Comparison of ENCODE assay signal across 8 cellular contexts in the genomic region with DNA sequence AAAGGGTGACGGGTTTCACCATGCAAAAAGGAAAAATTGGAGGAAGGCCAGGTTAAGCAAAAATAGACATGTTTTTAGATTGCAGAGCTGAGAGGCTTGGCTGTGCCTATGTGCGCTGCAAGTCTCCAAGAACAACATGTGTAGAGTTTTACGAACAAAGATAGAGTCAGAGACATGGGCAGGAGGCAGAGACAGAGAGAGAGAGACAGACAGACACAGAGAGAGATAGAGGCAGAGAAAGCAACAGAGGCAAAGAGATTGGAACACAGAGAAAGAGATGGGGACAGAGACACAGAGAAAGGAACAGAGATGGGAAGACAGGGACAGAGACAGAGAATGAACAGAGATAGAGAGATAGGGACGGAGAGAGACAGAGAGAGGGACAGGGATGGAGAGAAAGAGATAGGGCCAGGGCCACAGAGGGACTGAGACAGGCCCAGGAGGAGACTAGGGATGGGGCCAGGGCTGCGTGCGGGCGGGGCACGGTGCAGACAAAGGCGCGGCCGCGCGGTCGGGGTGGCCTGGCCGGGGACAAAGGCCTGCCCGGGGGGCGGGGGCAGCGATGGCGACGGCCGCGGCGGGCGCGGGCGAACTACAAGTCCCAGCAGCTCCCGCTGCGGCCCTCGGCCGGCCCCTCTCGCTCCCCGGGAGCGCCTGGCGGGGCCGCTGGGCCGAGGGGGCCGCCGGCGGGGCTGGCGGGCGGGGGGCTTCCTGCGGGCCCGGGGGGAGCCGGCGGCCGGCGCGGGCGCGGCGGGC. TPM values are rescaled to one million over a fixed set of nuclear protein-coding genes. Genes with fewer than 3 reads are reported as not detected.
DNase-seq lines count a peak whose midpoint lies in the region; ATAC-seq and TF ChIP-seq lines count a peak whose summit lies in the region.

A gene (plus strand): TSS at position 633 of the 756 bp plus-strand sequence. CDS start 3,140 bp downstream, outside the sequence.

- H3K4me3 ChIP-seq in gastrocnemius medialis = peak within 1 kb of the TSS; percentile 71 to 82 (median 76)

- H3K36me3 Mint-ChIP-seq in immature natural killer cell = no peaks in the 10 kb centered on the region

- peaks cover 20 to 21% of the 10 kb centered on the region in 2 donors for H3K4me1 Mint-ChIP-seq in immature natural killer cell

- H3K4me3 Mint-ChIP-seq in immature natural killer cell = peak within 1 kb of the TSS; percentile 83 to 99 (median 86)

- intact Hi-C loops in gastrocnemius medialis (cut with DNase I; ENCODE audit: low total_unique reads) = loop anchor here (2.0 kb wide), 1 partner anchor 19 kb away; a partner anchor contains a TSS

- peak; percentile 30 for DNase-seq in DMS153 treated with DMSO at 0.1 percent for 48 hours (lab: John Stamatoyannopoulos, UW; ENCODE audit: unreplicated experiment)
- peak; percentile 98 for DNase-seq in HuH-7.5 (ENCODE audit: low spot score)
- peak; percentile 69 for DNase-seq in cerebellar cortex (ENCODE audit: low spot score)
- peak; percentile 40 to 47 (median 46) for DNase-seq in immature natural killer cell
- DNase-seq in gastrocnemius medialis = peak; percentile 36 to 55
- DNase-seq in NCI-H226 = no peak
- no peak for DNase-seq in NCI-H1048 (lab: John Stamatoyannopoulos, UW)

- peaks cover 9 to 14% of the 10 kb centered on the region in 2 donors for H3K4me1 ChIP-seq in gastrocnemius medialis

- peak within 1 kb of the TSS; percentile 78 to 87 (median 84) for H3K27ac ChIP-seq in gastrocnemius medialis

- no peaks in the 10 kb centered on the region for H3K27me3 ChIP-seq in gastrocnemius medialis

- no peak for TF ChIP-seq POLR2A in gastrocnemius medialis (IDR thresholded peaks at IDR 0.05)

- H3K36me3 ChIP-seq in gastrocnemius medialis = no peaks in the 10 kb centered on the region

- no peak for TF ChIP-seq CTCF in gastrocnemius medialis (IDR thresholded peaks at IDR 0.05 in 4 of 5, conservative IDR thresholded peaks at IDR 0.05 in 1 of 5)

- no peaks in the 10 kb centered on the region for H3K9me3 ChIP-seq in gastrocnemius medialis

- in situ Hi-C loops in gastrocnemius medialis (cut with MboI; ENCODE audit: low sequenced_read_pairs in 4 of 4) = no loop called here

- peaks cover 0 to 13% (median 3%) of the 10 kb centered on the region in 3 donors for H3K27me3 Mint-ChIP-seq in immature natural killer cell (ENCODE audit: low read depth in 3 of 3)

- H3K9me3 Mint-ChIP-seq in immature natural killer cell = no peaks in the 10 kb centered on the region

- peak; percentile 94 for ATAC-seq in SK-N-SH treated with all-trans-retinoic acid at 6 μM for 48 hours
- ATAC-seq in gastrocnemius medialis = peak; percentile 71 to 81

- H3K27ac Mint-ChIP-seq in immature natural killer cell = peak within 1 kb of the TSS; percentile 46 to 91 (median 73)

TF ChIP-seq in SK-N-SH treated with all-trans-retinoic acid at 6 μM for 48 hours, 23 proteins besides CTCF, POLR2A, EP300 and RAD21:
- TF ChIP-seq ARNTL (CRISPR knock-in tag; IDR thresholded peaks at IDR 0.05; ENCODE audit: borderline replicate concordance, low read depth) = no peak
- no peak for TF ChIP-seq ZFP3 (CRISPR knock-in tag; IDR thresholded peaks at IDR 0.05)
- TF ChIP-seq, protein P1, sequence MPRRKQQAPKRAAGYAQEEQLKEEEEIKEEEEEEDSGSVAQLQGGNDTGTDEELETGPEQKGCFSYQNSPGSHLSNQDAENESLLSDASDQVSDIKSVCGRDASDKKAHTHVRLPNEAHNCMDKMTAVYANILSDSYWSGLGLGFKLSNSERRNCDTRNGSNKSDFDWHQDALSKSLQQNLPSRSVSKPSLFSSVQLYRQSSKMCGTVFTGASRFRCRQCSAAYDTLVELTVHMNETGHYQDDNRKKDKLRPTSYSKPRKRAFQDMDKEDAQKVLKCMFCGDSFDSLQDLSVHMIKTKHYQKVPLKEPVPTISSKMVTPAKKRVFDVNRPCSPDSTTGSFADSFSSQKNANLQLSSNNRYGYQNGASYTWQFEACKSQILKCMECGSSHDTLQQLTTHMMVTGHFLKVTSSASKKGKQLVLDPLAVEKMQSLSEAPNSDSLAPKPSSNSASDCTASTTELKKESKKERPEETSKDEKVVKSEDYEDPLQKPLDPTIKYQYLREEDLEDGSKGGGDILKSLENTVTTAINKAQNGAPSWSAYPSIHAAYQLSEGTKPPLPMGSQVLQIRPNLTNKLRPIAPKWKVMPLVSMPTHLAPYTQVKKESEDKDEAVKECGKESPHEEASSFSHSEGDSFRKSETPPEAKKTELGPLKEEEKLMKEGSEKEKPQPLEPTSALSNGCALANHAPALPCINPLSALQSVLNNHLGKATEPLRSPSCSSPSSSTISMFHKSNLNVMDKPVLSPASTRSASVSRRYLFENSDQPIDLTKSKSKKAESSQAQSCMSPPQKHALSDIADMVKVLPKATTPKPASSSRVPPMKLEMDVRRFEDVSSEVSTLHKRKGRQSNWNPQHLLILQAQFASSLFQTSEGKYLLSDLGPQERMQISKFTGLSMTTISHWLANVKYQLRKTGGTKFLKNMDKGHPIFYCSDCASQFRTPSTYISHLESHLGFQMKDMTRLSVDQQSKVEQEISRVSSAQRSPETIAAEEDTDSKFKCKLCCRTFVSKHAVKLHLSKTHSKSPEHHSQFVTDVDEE (CRISPR knock-in tag; IDR thresholded peaks at IDR 0.05) = 0 out of 2 replicates have a peak, but pooled peaks have one; percentile 40

RNA-seq across cellular contexts. Expression of the gene that starts here (rescaled TPM):
- 1 to 10 TPM; 1.3 to 3.1 (median 1.8) TPM for polyA plus RNA-seq in immature natural killer cell
- 100 to 1,000 TPM in 2 of 4 donors, 10 to 100 TPM in 2; 69.8 to 139 (median 116) TPM for total RNA-seq in gastrocnemius medialis

Comparison
In these comparisons a context has a peak if more than half of its experiments do, and no peak if none do; other contexts are left out.
1. DNase-seq: peak in DMS153 treated with DMSO at 0.1 percent for 48 hours (single experiment), HuH-7.5 (single experiment), cerebellar cortex (single experiment), immature natural killer cell (3 of 3) and gastrocnemius medialis (2 of 2); none in NCI-H226 (single experiment) and NCI-H1048 (single experiment).